13 cellular contexts compared by ENCODE assay signal in the genomic region with DNA sequence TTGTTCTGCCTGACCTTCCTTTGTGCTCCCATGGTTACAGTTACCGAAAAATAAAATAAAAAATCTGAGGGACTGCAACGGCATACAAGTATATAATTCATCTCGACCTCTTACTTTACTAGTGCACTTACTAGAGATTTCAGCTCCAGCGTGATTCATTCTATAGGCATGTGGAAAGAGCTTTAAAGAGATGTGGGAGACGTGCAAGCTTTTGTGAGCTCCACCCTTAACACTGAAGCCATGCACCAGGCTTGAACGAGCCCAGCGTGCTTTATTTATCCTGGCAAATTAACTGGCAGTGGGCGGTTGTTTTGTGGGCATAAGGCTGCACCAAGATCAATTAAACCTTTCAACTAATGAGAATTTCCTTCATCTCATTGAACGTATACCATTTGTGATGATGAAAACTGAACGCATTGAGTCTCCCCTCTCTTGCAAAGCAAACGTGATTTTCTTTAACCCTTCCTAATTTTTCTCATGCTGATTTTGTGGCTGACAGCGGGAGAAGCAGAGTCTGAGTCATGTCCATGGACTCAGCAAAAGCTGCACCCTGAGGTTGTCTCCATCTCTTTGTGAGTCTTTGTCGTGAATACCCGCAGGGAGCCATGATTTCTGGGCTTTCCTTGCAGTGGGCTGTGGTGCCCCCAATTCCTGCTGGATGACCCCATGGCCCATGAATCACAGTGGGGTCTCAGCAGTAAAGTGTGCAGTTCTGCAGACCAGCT.
DNase-seq lines count a peak whose midpoint lies in the region; ATAC-seq and TF ChIP-seq lines count a peak whose summit lies in the region.
"Had no signal": no experiment of that assay in that cellular context is flagged by ENCODE, and none has a peak within 500 bp of the region (broad histone marks: within the 10 kb centered on the region; RNA-seq: fewer than 3 reads in every experiment).

No MANE protein-coding gene starts in this region.

- peaks cover 10% of the 10 kb centered on the region for H3K9me3 Mint-ChIP-seq in nephron
- H3K9me3 Mint-ChIP-seq: T-helper 1 cell treated with Interleukin-12 subunit alpha and Interleukin-12 subunit beta and Interleukin-4 antibody, amounts not matched to agents 30 μg/mL and 1 μg/mL, for 36 hours had no signal

- no TSS peak for BruUV-seq in mammary epithelial cell (replicated peaks; lab: Mats Ljungman, UMichigan)

- H3K36me3 Mint-ChIP-seq in nephron (ENCODE audit: low read depth) = no peaks in the 10 kb centered on the region

- H3K4me3 ChIP-seq in AG10803 (ENCODE audit: low read length) (peak overlapping the region; percentile 17; the same call in 1 of the 2 replicates), mammary epithelial cell (replicated peaks in 1 of 3; ENCODE audit: insufficient read depth in 1 of 3, low read depth in 2 of 3, low read length in 3 of 3) (peak overlapping the region in 1 of 3 experiments; percentile 4), ascending aorta (peak overlapping the region in 1 of 2 donors; percentile 25)
- H3K4me3 ChIP-seq: heart left ventricle had no signal

- peaks cover 17% of the 10 kb centered on the region for H3K4me1 Mint-ChIP-seq in nephron

- TF ChIP-seq CTCF in AG10803 (conservative IDR thresholded peaks at IDR 0.05; ENCODE audit: low read length) = no peak
- no peak for TF ChIP-seq CTCF in mammary epithelial cell (conservative IDR thresholded peaks at IDR 0.05 in 1 of 2, IDR thresholded peaks at IDR 0.05 in 1 of 2; ENCODE audit: extremely low read depth in 1 of 2, insufficient read depth in 1 of 2, low read depth in 1 of 2, low read length in 2 of 2)
- TF ChIP-seq CTCF in nephron (IDR thresholded peaks at IDR 0.05; ENCODE audit: unreplicated experiment in 3 of 3) = no peak
- TF ChIP-seq CTCF in ascending aorta (IDR thresholded peaks at IDR 0.05) = no peak

- CTCF ChIA-PET in mammary epithelial cell (lab: Charles Lee; ENCODE audit: low non-redundant PET) = no interaction called here

- peak overlapping the region; percentile 84 to 93 (median 85) for H3K27ac Mint-ChIP-seq in nephron
- H3K27ac Mint-ChIP-seq: T-helper 1 cell treated with Interleukin-12 subunit alpha and Interleukin-12 subunit beta and Interleukin-4 antibody, amounts not matched to agents 30 μg/mL and 1 μg/mL, for 36 hours had no signal

- H3K79me2 ChIP-seq in mammary epithelial cell (ENCODE audit: insufficient read depth, low read length) = no peaks in the 10 kb centered on the region

- H3K27me3 ChIP-seq in mammary epithelial cell (ENCODE audit: insufficient read depth, low read length) = no peaks in the 10 kb centered on the region
- H3K27me3 ChIP-seq in ascending aorta = no peaks in the 10 kb centered on the region
- H3K27me3 ChIP-seq: heart left ventricle had no signal

- H3K27ac ChIP-seq in mammary epithelial cell (ENCODE audit: insufficient read depth, low read depth, low read length) (peak overlapping the region; percentile 36), ascending aorta (no peak overlapping the region)
- H3K27ac ChIP-seq: C4-2B, heart left ventricle had no signal

- DNase-seq in AG10803 (ENCODE audit: low read depth) (peak; percentile 82), LHCN-M2 (ENCODE audit: low read depth) (peak; percentile 71), mammary epithelial cell (peak; percentile 72), ascending aorta (ENCODE audit: low spot score in 2 of 2) (no peak), hippocampal formation (lab: John Stamatoyannopoulos, UW) (no peak)
- DNase-seq: caudate nucleus, heart left ventricle, mesendoderm had no signal

- H3K9me3 ChIP-seq in mammary epithelial cell (replicated peaks; ENCODE audit: insufficient read depth, low read length) (peaks cover 3% of the 10 kb centered on the region), ascending aorta (no peaks in the 10 kb centered on the region)

- dilution Hi-C loops in mammary epithelial cell (cut with HindIII; ENCODE audit: low sequenced_read_pairs) = no loop called here

- H4K20me1 ChIP-seq in mammary epithelial cell (ENCODE audit: insufficient read depth, low read length) = no peaks in the 10 kb centered on the region

- H3K4me1 ChIP-seq in mammary epithelial cell (ENCODE audit: insufficient read depth, low read length) = no peaks in the 10 kb centered on the region
- H3K4me1 ChIP-seq in ascending aorta = no peaks in the 10 kb centered on the region
- H3K4me1 ChIP-seq: heart left ventricle had no signal

- intact Hi-C loops in mammary epithelial cell (cut with micrococcal nuclease) = no loop called here
- intact Hi-C loops in ascending aorta (cut with DNase I) = no loop called here

- in situ Hi-C loops in mammary epithelial cell (cut with MboI; ENCODE audit: low sequenced_read_pairs in 2 of 2) = no loop called here

- WGBS in mammary epithelial cell (ENCODE audit: low coverage, missing lambda C conversion rate) = 30% methylated on average over 14 of the region's 14 CpGs

- no peak overlapping the region for H3K9ac ChIP-seq in mammary epithelial cell (ENCODE audit: insufficient read depth, low read length)

- H3K4me3 Mint-ChIP-seq in nephron = peak overlapping the region; percentile 8 to 60 (median 52)
- H3K4me3 Mint-ChIP-seq: T-helper 1 cell treated with Interleukin-12 subunit alpha and Interleukin-12 subunit beta and Interleukin-4 antibody, amounts not matched to agents 30 μg/mL and 1 μg/mL, for 36 hours had no signal

- peak overlapping the region; percentile 54 for H2AFZ ChIP-seq in mammary epithelial cell (ENCODE audit: low read depth, low read length)

- H3K27me3 Mint-ChIP-seq in nephron (ENCODE audit: low read depth) = no peaks in the 10 kb centered on the region

- peak overlapping the region; percentile 55 for H3K4me2 ChIP-seq in mammary epithelial cell (ENCODE audit: insufficient read depth, low read depth, low read length)

- no peaks in the 10 kb centered on the region for H3K36me3 ChIP-seq in mammary epithelial cell (ENCODE audit: insufficient read depth, low read length)
- H3K36me3 ChIP-seq in ascending aorta = no peaks in the 10 kb centered on the region
- H3K36me3 ChIP-seq: heart left ventricle had no signal

- ATAC-seq in HG03280 (IDR thresholded peaks at IDR 0.05; ENCODE audit: unreplicated experiment) (no peak), GM19452 (IDR thresholded peaks at IDR 0.05; ENCODE audit: unreplicated experiment) (no peak)
- ATAC-seq: heart left ventricle had no signal

Comparison
In these comparisons a context has a peak if more than half of its experiments do, and no peak if none do; other contexts are left out.
1. DNase-seq: peak in AG10803 (single experiment), LHCN-M2 (single experiment) and mammary epithelial cell (single experiment); none in ascending aorta (0 of 2) and hippocampal formation (0 of 2).